ENCODE assay signal across 20 cellular contexts in the genomic region with DNA sequence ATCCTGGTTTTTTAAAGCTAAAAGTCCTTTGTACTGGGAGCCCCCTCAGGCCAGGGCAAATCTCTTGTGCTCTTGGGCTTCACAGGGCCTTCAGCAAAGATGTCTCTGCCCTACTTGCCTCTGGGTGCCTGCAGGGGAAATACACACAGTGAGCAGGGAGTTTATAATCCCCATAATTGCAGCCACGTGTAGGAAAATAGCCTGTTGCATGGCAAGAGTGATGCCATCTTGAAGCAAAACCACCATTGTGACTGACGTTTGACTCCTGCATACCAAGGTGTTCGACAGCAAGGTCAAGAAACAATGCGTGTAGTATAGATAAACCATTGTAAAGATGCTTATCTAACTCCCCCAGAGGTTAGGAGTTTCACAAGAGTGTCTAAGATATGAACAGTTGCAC. TPM values are rescaled to one million over a fixed set of nuclear protein-coding genes. Genes with fewer than 3 reads are reported as not detected.
DNase-seq lines count a peak whose midpoint lies in the region; TF ChIP-seq lines count a peak whose summit lies in the region.
"Had no signal": no experiment of that assay in that cellular context is flagged by ENCODE, and none has a peak within 500 bp of the region (broad histone marks: within the 10 kb centered on the region; RNA-seq: fewer than 3 reads in every experiment).

No MANE protein-coding gene starts in this region.

- H3K9me3 ChIP-seq in HEK293 (ENCODE audit: control insufficient read depth, insufficient read depth, low read depth, low read length): no peaks in the 10 kb centered on the region
- H3K9me3 ChIP-seq: A549, HAP-1 had no signal

- DNase-seq in NCI-H82 (lab: John Stamatoyannopoulos, UW) (peak; percentile 3), NCI-H82 treated with DMSO at 0.1 percent for 48 hours (lab: John Stamatoyannopoulos, UW; ENCODE audit: unreplicated experiment) (no peak), glutamatergic neuron (peak; percentile 1), type B pancreatic cell (ENCODE audit: extremely low spot score, unreplicated experiment) (peak; percentile 36), DMS53 (lab: John Stamatoyannopoulos, UW) (no peak), NCI-H510A treated with DMSO at 0.1 percent for 48 hours (lab: John Stamatoyannopoulos, UW) (no peak)
- DNase-seq: CD4-positive, alpha-beta memory T cell; DMS153; DND-41; EL had no signal

- no peaks in the 10 kb centered on the region for H3K36me3 Mint-ChIP-seq in glutamatergic neuron (ENCODE audit: unreplicated experiment)
- H3K36me3 Mint-ChIP-seq in type B pancreatic cell: no peaks in the 10 kb centered on the region
- H3K36me3 Mint-ChIP-seq: CD14-positive monocyte; CD4-positive, alpha-beta memory T cell had no signal

- H3K4me1 ChIP-seq in HEK293 (ENCODE audit: control insufficient read depth, insufficient read depth, low read length): no peaks in the 10 kb centered on the region
- H3K4me1 ChIP-seq: A549, BLaER1, HAP-1 had no signal

- no peak overlapping the region for H3K27ac ChIP-seq in HEK293 (ENCODE audit: extremely low read depth, low read depth, low read length)
- H3K27ac ChIP-seq: 22Rv1, A549, BLaER1, HL-60 had no signal

- TF ChIP-seq CTCF in HEK293 (tag by site-specific recombination; IDR thresholded peaks at IDR 0.05) (no peak), glutamatergic neuron (IDR thresholded peaks at IDR 0.05; ENCODE audit: partially characterized antibody, unreplicated experiment) (no peak), type B pancreatic cell (conservative IDR thresholded peaks at IDR 0.05) (no peak)

- CTCF ChIA-PET in HEK293 (lab: Yijun Ruan, JAX): interaction anchor here (1.8 kb wide), 1 partner anchor 14 kb away, joined by 7 read pairs; no protein-coding TSS in a partner anchor

- no peaks in the 10 kb centered on the region for H3K36me3 ChIP-seq in HEK293 (ENCODE audit: control insufficient read depth in 2 of 2, insufficient read depth in 1 of 2, low read length in 2 of 2)
- H3K36me3 ChIP-seq: BLaER1, HAP-1 had no signal

- no peak overlapping the region for H3K4me3 ChIP-seq in HEK293 (ENCODE audit: low read depth, low read length)
- H3K4me3 ChIP-seq: A549, BLaER1, HAP-1 had no signal

- no peak overlapping the region for H3K27ac Mint-ChIP-seq in glutamatergic neuron (ENCODE audit: unreplicated experiment)
- H3K27ac Mint-ChIP-seq in type B pancreatic cell: no peak overlapping the region
- H3K27ac Mint-ChIP-seq: CD14-positive monocyte had no signal

- peaks cover 11% of the 10 kb centered on the region for H3K27me3 Mint-ChIP-seq in glutamatergic neuron (ENCODE audit: unreplicated experiment)
- peaks cover 6% of the 10 kb centered on the region for H3K27me3 Mint-ChIP-seq in type B pancreatic cell

- H3K4me1 Mint-ChIP-seq in glutamatergic neuron (ENCODE audit: low read depth, unreplicated experiment) (peaks cover 12% of the 10 kb centered on the region), type B pancreatic cell (ENCODE audit: unreplicated experiment) (no peaks in the 10 kb centered on the region)

- no peak overlapping the region for H3K4me3 Mint-ChIP-seq in glutamatergic neuron (ENCODE audit: unreplicated experiment)
- H3K4me3 Mint-ChIP-seq in type B pancreatic cell: no peak overlapping the region
- H3K4me3 Mint-ChIP-seq: CD4-positive, alpha-beta memory T cell had no signal

- POLR2A ChIA-PET in HEK293 (lab: Yijun Ruan, JAX): interaction anchor here (0.8 kb wide), 1 partner anchor 374 kb away, joined by 3 read pairs; no protein-coding TSS in a partner anchor

- H3K9me3 Mint-ChIP-seq in glutamatergic neuron (ENCODE audit: unreplicated experiment): no peaks in the 10 kb centered on the region
- no peaks in the 10 kb centered on the region for H3K9me3 Mint-ChIP-seq in type B pancreatic cell
- H3K9me3 Mint-ChIP-seq: CD14-positive monocyte had no signal

TF ChIP-seq in HEK293, 187 proteins besides CTCF, POLR2A, EP300 and RAD21:
- TF ChIP-seq ZXDB (tag by site-specific recombination; IDR thresholded peaks at IDR 0.05) (no peak), ZNF366 (tag by site-specific recombination; conservative IDR thresholded peaks at IDR 0.05) (no peak), SCRT2 (tag by site-specific recombination; IDR thresholded peaks at IDR 0.05) (peak; percentile 65)

RNA-seq across cellular contexts. Expression of a gene that starts 11.4 kb away (rescaled TPM):
- total RNA-seq in glutamatergic neuron (ENCODE audit: unreplicated experiment) (not detected), type B pancreatic cell (ENCODE audit: low replicate concordance) (not detected in 2 replicates)
- total RNA-seq: CD4-positive, alpha-beta memory T cell; G401; H1; HT1080 had no signal

RNA-seq across cellular contexts. Expression of a gene that starts 24.5 kb away (rescaled TPM):
- total RNA-seq in glutamatergic neuron (ENCODE audit: unreplicated experiment): not detected
- total RNA-seq in type B pancreatic cell (ENCODE audit: low replicate concordance): not detected in 2 replicates
- total RNA-seq: CD4-positive, alpha-beta memory T cell; G401; H1; HT1080 had no signal

RNA-seq across cellular contexts. Expression of a gene that starts 37.6 kb away (rescaled TPM):
- total RNA-seq in glutamatergic neuron (ENCODE audit: unreplicated experiment): 8.1 TPM
- total RNA-seq in type B pancreatic cell (ENCODE audit: low replicate concordance): 0.97 and 2.8 TPM in 2 replicates

Comparison
In these comparisons a context has a peak if more than half of its experiments do, and no peak if none do; other contexts are left out.
1. DNase-seq: peak in NCI-H82 (single experiment), glutamatergic neuron (single experiment) and type B pancreatic cell (single experiment); none in NCI-H82 treated with DMSO at 0.1 percent for 48 hours (single experiment), DMS53 (single experiment) and NCI-H510A treated with DMSO at 0.1 percent for 48 hours (single experiment).